ENCODE assay signal across 1 cellular context in the genomic region with DNA sequence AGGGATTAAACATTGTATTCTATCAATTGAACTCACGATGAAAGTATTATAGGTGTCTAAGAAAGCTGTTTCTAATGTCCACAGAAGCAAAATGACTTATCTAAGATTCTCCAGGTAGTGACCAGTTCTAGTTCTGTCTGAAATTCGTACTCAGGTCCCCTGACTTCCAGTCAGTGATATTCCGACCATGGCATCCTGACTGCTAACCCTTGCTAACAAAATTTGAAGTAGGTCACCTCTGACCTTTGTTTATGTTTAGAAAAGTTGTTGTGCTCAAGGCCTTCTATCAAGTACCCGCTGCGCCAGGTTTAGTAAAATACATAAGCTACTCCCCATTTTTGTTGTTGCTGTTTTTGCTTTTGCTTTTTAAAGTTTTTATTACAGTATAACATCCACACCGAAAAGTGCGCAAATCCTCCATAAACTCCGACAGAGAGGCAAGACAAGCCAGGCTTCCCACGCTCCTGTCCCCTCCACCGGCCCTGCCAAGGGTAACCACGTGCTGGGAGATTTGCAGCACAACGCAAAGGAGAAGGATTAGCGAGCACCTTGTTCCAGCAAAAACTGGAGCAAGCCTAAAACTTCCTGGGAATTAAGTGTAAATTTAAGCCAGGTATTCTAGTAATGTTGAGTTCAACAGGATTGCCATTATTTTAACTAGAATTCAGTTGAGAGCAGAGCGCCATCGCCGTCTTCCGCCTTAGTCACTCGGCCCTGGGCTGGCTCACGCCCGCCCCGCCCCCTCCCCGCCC.
TF ChIP-seq lines count a peak whose summit lies in the region.

No MANE protein-coding gene starts in this region.

TF ChIP-seq in HepG2, 621 proteins besides CTCF, POLR2A, EP300 and RAD21 (continued from another document and continues in another):
- TF ChIP-seq, protein P1, sequence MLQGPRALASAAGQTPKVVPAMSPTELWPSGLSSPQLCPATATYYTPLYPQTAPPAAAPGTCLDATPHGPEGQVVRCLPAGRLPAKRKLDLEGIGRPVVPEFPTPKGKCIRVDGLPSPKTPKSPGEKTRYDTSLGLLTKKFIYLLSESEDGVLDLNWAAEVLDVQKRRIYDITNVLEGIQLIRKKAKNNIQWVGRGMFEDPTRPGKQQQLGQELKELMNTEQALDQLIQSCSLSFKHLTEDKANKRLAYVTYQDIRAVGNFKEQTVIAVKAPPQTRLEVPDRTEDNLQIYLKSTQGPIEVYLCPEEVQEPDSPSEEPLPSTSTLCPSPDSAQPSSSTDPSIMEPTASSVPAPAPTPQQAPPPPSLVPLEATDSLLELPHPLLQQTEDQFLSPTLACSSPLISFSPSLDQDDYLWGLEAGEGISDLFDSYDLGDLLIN (CRISPR knock-in tag; IDR thresholded peaks at IDR 0.05; ENCODE audit: borderline replicate concordance) = no peak
- TF ChIP-seq, protein P2, sequence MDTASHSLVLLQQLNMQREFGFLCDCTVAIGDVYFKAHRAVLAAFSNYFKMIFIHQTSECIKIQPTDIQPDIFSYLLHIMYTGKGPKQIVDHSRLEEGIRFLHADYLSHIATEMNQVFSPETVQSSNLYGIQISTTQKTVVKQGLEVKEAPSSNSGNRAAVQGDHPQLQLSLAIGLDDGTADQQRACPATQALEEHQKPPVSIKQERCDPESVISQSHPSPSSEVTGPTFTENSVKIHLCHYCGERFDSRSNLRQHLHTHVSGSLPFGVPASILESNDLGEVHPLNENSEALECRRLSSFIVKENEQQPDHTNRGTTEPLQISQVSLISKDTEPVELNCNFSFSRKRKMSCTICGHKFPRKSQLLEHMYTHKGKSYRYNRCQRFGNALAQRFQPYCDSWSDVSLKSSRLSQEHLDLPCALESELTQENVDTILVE (CRISPR knock-in tag; IDR thresholded peaks at IDR 0.05) = peak; percentile 87
- TF ChIP-seq IKZF4 (CRISPR knock-in tag; IDR thresholded peaks at IDR 0.05; ENCODE audit: borderline replicate concordance, low read depth, not compliant biosample characterization) = peak; percentile 52
- peak; percentile 94 for TF ChIP-seq ZNF878 (CRISPR knock-in tag; IDR thresholded peaks at IDR 0.05)
- TF ChIP-seq YEATS4 (CRISPR knock-in tag; IDR thresholded peaks at IDR 0.05; ENCODE audit: borderline replicate concordance) = no peak; the same call in 1 of the 2 replicates
- TF ChIP-seq, protein P3, sequence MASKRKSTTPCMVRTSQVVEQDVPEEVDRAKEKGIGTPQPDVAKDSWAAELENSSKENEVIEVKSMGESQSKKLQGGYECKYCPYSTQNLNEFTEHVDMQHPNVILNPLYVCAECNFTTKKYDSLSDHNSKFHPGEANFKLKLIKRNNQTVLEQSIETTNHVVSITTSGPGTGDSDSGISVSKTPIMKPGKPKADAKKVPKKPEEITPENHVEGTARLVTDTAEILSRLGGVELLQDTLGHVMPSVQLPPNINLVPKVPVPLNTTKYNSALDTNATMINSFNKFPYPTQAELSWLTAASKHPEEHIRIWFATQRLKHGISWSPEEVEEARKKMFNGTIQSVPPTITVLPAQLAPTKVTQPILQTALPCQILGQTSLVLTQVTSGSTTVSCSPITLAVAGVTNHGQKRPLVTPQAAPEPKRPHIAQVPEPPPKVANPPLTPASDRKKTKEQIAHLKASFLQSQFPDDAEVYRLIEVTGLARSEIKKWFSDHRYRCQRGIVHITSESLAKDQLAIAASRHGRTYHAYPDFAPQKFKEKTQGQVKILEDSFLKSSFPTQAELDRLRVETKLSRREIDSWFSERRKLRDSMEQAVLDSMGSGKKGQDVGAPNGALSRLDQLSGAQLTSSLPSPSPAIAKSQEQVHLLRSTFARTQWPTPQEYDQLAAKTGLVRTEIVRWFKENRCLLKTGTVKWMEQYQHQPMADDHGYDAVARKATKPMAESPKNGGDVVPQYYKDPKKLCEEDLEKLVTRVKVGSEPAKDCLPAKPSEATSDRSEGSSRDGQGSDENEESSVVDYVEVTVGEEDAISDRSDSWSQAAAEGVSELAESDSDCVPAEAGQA (IDR thresholded peaks at IDR 0.05; ENCODE audit: low read depth) = no peak
- TF ChIP-seq, protein P3 (CRISPR knock-in tag; IDR thresholded peaks at IDR 0.05; ENCODE audit: borderline replicate concordance) = no peak
- TF ChIP-seq SMAD9 (CRISPR knock-in tag; IDR thresholded peaks at IDR 0.05) = peak; percentile 58; the same call in 1 of the 2 replicates
- TF ChIP-seq NR2F6 (IDR thresholded peaks at IDR 0.05) = peak; percentile 35; the same call in 1 of the 2 replicates
- TF ChIP-seq NR2F6 (CRISPR knock-in tag; IDR thresholded peaks at IDR 0.05) = peak; percentile 41; the same call in 1 of the 2 replicates
- TF ChIP-seq, protein P4, sequence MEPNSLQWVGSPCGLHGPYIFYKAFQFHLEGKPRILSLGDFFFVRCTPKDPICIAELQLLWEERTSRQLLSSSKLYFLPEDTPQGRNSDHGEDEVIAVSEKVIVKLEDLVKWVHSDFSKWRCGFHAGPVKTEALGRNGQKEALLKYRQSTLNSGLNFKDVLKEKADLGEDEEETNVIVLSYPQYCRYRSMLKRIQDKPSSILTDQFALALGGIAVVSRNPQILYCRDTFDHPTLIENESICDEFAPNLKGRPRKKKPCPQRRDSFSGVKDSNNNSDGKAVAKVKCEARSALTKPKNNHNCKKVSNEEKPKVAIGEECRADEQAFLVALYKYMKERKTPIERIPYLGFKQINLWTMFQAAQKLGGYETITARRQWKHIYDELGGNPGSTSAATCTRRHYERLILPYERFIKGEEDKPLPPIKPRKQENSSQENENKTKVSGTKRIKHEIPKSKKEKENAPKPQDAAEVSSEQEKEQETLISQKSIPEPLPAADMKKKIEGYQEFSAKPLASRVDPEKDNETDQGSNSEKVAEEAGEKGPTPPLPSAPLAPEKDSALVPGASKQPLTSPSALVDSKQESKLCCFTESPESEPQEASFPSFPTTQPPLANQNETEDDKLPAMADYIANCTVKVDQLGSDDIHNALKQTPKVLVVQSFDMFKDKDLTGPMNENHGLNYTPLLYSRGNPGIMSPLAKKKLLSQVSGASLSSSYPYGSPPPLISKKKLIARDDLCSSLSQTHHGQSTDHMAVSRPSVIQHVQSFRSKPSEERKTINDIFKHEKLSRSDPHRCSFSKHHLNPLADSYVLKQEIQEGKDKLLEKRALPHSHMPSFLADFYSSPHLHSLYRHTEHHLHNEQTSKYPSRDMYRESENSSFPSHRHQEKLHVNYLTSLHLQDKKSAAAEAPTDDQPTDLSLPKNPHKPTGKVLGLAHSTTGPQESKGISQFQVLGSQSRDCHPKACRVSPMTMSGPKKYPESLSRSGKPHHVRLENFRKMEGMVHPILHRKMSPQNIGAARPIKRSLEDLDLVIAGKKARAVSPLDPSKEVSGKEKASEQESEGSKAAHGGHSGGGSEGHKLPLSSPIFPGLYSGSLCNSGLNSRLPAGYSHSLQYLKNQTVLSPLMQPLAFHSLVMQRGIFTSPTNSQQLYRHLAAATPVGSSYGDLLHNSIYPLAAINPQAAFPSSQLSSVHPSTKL (CRISPR knock-in tag; IDR thresholded peaks at IDR 0.05) = peak; percentile 63
- peak; percentile 26; the same call in 1 of the 2 replicates for TF ChIP-seq SAFB2 (CRISPR knock-in tag; IDR thresholded peaks at IDR 0.05; ENCODE audit: borderline replicate concordance, low read depth)
- no peak for TF ChIP-seq ETV6 (CRISPR knock-in tag; conservative IDR thresholded peaks at IDR 0.05)
- TF ChIP-seq, protein P5, sequence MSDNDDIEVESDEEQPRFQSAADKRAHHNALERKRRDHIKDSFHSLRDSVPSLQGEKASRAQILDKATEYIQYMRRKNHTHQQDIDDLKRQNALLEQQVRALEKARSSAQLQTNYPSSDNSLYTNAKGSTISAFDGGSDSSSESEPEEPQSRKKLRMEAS (IDR thresholded peaks at IDR 0.05) = peak; percentile 99
- TF ChIP-seq ZNF780A (CRISPR knock-in tag; IDR thresholded peaks at IDR 0.05) = no peak
- TF ChIP-seq ZNF547 (CRISPR knock-in tag; IDR thresholded peaks at IDR 0.05) = peak; percentile 71; the same call in 1 of the 2 replicates
- TF ChIP-seq CHCHD3 (CRISPR knock-in tag; IDR thresholded peaks at IDR 0.05) = no peak
- no peak for TF ChIP-seq MAFK (conservative IDR thresholded peaks at IDR 0.05 in 1 of 2, IDR thresholded peaks at IDR 0.05 in 1 of 2; ENCODE audit: low read length in 2 of 2)
- TF ChIP-seq, protein P6, sequence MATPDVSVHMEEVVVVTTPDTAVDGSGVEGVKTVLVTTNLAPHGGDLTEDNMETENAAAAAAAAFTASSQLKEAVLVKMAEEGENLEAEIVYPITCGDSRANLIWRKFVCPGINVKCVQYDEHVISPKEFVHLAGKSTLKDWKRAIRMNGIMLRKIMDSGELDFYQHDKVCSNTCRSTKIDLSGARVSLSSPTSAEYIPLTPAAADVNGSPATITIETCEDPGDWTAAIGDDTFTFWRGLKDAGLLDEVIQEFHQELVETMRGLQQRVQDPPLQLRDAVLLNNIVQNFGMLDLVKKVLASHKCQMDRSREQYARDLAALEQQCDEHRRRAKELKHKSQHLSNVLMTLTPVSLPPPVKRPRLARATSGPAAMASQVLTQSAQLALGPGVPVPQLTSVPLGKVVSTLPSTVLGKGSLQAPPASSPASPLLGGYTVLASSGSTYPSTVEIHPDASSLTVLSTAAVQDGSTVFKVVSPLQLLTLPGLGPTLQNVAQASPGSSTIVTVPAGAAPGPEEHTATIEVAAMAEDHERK (CRISPR knock-in tag; IDR thresholded peaks at IDR 0.05; ENCODE audit: low read depth) = no peak
- peak; percentile 22; the same call in 1 of the 2 replicates for TF ChIP-seq ZMYM3 (CRISPR knock-in tag; IDR thresholded peaks at IDR 0.05)
- TF ChIP-seq, protein P7, sequence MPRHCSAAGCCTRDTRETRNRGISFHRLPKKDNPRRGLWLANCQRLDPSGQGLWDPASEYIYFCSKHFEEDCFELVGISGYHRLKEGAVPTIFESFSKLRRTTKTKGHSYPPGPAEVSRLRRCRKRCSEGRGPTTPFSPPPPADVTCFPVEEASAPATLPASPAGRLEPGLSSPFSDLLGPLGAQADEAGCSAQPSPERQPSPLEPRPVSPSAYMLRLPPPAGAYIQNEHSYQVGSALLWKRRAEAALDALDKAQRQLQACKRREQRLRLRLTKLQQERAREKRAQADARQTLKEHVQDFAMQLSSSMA (CRISPR knock-in tag; IDR thresholded peaks at IDR 0.05) = 0 out of 2 replicates have a peak, but pooled peaks have one; percentile 19
- no peak for TF ChIP-seq ZNF615 (CRISPR knock-in tag; IDR thresholded peaks at IDR 0.05; ENCODE audit: borderline replicate concordance)
- no peak for TF ChIP-seq U2AF1 (optimal IDR thresholded peaks at IDR 0.05; ENCODE audit: low read depth, low read length)
- peak; percentile 79; the same call in 1 of the 2 replicates for TF ChIP-seq TOE1 (CRISPR knock-in tag; IDR thresholded peaks at IDR 0.05)
- no peak for TF ChIP-seq EZH2 (conservative IDR thresholded peaks at IDR 0.05; ENCODE audit: low read depth, low read length)
- peak; percentile 46; the same call in 1 of the 2 replicates for TF ChIP-seq RXRA (CRISPR knock-in tag; IDR thresholded peaks at IDR 0.05)
- TF ChIP-seq, protein P8, sequence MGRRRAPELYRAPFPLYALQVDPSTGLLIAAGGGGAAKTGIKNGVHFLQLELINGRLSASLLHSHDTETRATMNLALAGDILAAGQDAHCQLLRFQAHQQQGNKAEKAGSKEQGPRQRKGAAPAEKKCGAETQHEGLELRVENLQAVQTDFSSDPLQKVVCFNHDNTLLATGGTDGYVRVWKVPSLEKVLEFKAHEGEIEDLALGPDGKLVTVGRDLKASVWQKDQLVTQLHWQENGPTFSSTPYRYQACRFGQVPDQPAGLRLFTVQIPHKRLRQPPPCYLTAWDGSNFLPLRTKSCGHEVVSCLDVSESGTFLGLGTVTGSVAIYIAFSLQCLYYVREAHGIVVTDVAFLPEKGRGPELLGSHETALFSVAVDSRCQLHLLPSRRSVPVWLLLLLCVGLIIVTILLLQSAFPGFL (CRISPR knock-in tag; IDR thresholded peaks at IDR 0.05) = no peak
- TF ChIP-seq ATF7-NPFF (CRISPR knock-in tag; IDR thresholded peaks at IDR 0.05; ENCODE audit: low read depth) = peak; percentile 83
- no peak for TF ChIP-seq ZNF7 (CRISPR knock-in tag; IDR thresholded peaks at IDR 0.05)
- peak; percentile 39; the same call in 1 of the 2 replicates for TF ChIP-seq KLF9 (CRISPR knock-in tag; IDR thresholded peaks at IDR 0.05; ENCODE audit: low read depth)
- no peak for TF ChIP-seq RARG (CRISPR knock-in tag; IDR thresholded peaks at IDR 0.05; ENCODE audit: low read depth)
- TF ChIP-seq ZNF674 (CRISPR knock-in tag; IDR thresholded peaks at IDR 0.05; ENCODE audit: low read depth) = no peak
- TF ChIP-seq, protein P9, sequence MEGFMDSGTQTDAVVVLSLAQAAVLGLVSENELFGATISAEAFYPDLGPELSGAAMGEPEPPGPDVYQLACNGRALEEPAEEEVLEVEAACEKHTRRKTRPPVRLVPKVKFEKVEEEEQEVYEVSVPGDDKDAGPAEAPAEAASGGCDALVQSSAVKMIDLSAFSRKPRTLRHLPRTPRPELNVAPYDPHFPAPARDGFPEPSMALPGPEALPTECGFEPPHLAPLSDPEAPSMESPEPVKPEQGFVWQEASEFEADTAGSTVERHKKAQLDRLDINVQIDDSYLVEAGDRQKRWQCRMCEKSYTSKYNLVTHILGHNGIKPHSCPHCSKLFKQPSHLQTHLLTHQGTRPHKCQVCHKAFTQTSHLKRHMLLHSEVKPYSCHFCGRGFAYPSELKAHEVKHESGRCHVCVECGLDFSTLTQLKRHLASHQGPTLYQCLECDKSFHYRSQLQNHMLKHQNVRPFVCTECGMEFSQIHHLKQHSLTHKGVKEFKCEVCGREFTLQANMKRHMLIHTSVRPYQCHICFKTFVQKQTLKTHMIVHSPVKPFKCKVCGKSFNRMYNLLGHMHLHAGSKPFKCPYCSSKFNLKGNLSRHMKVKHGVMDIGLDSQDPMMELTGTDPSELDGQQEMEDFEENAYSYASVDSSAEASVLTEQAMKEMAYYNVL (CRISPR knock-in tag; IDR thresholded peaks at IDR 0.05; ENCODE audit: borderline replicate concordance) = no peak
- no peak for TF ChIP-seq ZNF446 (CRISPR knock-in tag; IDR thresholded peaks at IDR 0.05)
- TF ChIP-seq, protein P10, sequence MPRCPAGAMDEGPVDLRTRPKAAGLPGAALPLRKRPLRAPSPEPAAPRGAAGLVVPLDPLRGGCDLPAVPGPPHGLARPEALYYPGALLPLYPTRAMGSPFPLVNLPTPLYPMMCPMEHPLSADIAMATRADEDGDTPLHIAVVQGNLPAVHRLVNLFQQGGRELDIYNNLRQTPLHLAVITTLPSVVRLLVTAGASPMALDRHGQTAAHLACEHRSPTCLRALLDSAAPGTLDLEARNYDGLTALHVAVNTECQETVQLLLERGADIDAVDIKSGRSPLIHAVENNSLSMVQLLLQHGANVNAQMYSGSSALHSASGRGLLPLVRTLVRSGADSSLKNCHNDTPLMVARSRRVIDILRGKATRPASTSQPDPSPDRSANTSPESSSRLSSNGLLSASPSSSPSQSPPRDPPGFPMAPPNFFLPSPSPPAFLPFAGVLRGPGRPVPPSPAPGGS (CRISPR knock-in tag; IDR thresholded peaks at IDR 0.05) = peak; percentile 61; the same call in 1 of the 2 replicates
- TF ChIP-seq PHB2 (IDR thresholded peaks at IDR 0.05; ENCODE audit: partially characterized antibody) = no peak
